Comparison of ENCODE assay signal across 12 cellular contexts in the genomic region with DNA sequence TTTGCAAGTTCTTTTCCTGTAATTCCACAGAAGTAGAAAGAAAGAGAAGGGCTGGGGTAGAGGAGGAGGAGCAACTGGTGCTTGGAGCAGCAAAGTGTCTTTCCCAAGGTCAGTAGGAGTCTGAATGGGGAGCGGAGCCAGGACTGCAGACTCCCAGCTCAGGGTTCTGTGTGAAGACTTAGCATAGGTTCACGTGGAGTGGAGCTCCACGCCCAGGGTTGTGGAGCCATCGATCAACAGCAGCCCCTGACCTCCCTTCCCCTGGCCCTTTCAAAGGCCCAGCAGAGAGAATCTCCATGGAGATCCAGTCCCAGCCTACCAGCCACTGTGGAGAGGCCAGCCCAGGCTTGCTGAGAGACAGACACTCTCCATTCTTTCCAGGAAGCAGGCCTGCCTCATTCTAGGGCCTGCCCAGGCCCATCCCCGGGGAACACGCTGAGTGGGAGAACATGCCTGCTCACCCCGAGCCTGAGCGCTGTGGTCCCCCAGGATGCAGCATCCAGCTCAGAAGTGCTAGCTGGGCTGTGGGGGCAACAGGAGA.
A peak's percentile ranks its signal among the peaks of the same experiment; 100 is the strongest.
DNase-seq lines count a peak whose midpoint lies in the region; ATAC-seq and TF ChIP-seq lines count a peak whose summit lies in the region.
"Had no signal": no experiment of that assay in that cellular context is flagged by ENCODE, and none has a peak within 500 bp of the region (broad histone marks: within the 10 kb centered on the region; RNA-seq: fewer than 3 reads in every experiment).

No MANE protein-coding gene starts in this region.

- H3K79me2 ChIP-seq in GM23338 (replicated peaks; ENCODE audit: insufficient read depth): no peaks in the 10 kb centered on the region

- no peaks in the 10 kb centered on the region for H3K9me2 ChIP-seq in GM23338 (ENCODE audit: insufficient read depth)

- no peaks in the 10 kb centered on the region for H3K36me3 ChIP-seq in GM23338 (ENCODE audit: insufficient read depth)
- H3K36me3 ChIP-seq in WERI-Rb-1: peaks cover 16% of the 10 kb centered on the region
- no peaks in the 10 kb centered on the region for H3K36me3 ChIP-seq in cardiac muscle cell
- H3K36me3 ChIP-seq in sigmoid colon: no peaks in the 10 kb centered on the region
- H3K36me3 ChIP-seq in mucosa of descending colon (ENCODE audit: low read depth): no peaks in the 10 kb centered on the region
- H3K36me3 ChIP-seq: SJCRH30 had no signal

- H3K27me3 Mint-ChIP-seq in GM23338 (ENCODE audit: insufficient read depth, low read depth, poor library complexity): peaks cover 2% of the 10 kb centered on the region
- H3K27me3 Mint-ChIP-seq: activated CD8-positive, alpha-beta T cell treated with anti-CD3 and anti-CD28 coated beads for 36 hours had no signal

- no peak for TF ChIP-seq POLR2A in sigmoid colon (IDR thresholded peaks at IDR 0.05)

- H4K20me1 ChIP-seq in GM23338 (replicated peaks; ENCODE audit: insufficient read depth): no peaks in the 10 kb centered on the region

- no peaks in the 10 kb centered on the region for H3F3A ChIP-seq in GM23338 (replicated peaks; ENCODE audit: low read depth)

- H3K27ac ChIP-seq in GM23338 (ENCODE audit: low read depth): no peak overlapping the region
- H3K27ac ChIP-seq in WERI-Rb-1: peak overlapping the region; percentile 60
- H3K27ac ChIP-seq in cardiac muscle cell: peak overlapping the region; percentile 29
- peak overlapping the region in 2 of 4 donors; percentile 27 to 31 for H3K27ac ChIP-seq in sigmoid colon
- H3K27ac ChIP-seq: SJCRH30 had no signal

- H3K27me3 ChIP-seq in GM23338 (ENCODE audit: insufficient read depth) (no peaks in the 10 kb centered on the region), WERI-Rb-1 (ENCODE audit: insufficient read depth, low read depth, severe bottlenecking) (no peaks in the 10 kb centered on the region), cardiac muscle cell (no peaks in the 10 kb centered on the region), sigmoid colon (no peaks in the 10 kb centered on the region)

- H2AFZ ChIP-seq in GM23338: no peak overlapping the region

- H3K4me3 ChIP-seq in GM23338 (no peak overlapping the region), WERI-Rb-1 (ENCODE audit: low read depth, low read length) (no peak overlapping the region), cardiac muscle cell (no peak overlapping the region), sigmoid colon (no peak overlapping the region), mucosa of descending colon (no peak overlapping the region)
- H3K4me3 ChIP-seq: SJCRH30 had no signal

- TF ChIP-seq EP300 in sigmoid colon (IDR thresholded peaks at IDR 0.05): no peak

- H3K4me2 ChIP-seq in GM23338: no peak overlapping the region

- peaks cover 21% of the 10 kb centered on the region for H3K4me1 Mint-ChIP-seq in GM23338
- H3K4me1 Mint-ChIP-seq: natural killer cell had no signal

- no peaks in the 10 kb centered on the region for H3K9me3 Mint-ChIP-seq in GM23338
- H3K9me3 Mint-ChIP-seq: activated CD8-positive, alpha-beta T cell treated with anti-CD3 and anti-CD28 coated beads for 36 hours; natural killer cell had no signal

- TF ChIP-seq CTCF in GM23338 (conservative IDR thresholded peaks at IDR 0.05; ENCODE audit: low read depth in 2 of 2) (no peak), WERI-Rb-1 (IDR thresholded peaks at IDR 0.05; ENCODE audit: low read depth, low read length) (no peak), cardiac muscle cell (IDR thresholded peaks at IDR 0.05; ENCODE audit: low read depth, low read length) (no peak), sigmoid colon (IDR thresholded peaks at IDR 0.05) (no peak), mucosa of descending colon (IDR thresholded peaks at IDR 0.05) (no peak)

- no peak overlapping the region for H3K4me3 Mint-ChIP-seq in GM23338
- H3K4me3 Mint-ChIP-seq: activated CD8-positive, alpha-beta T cell treated with anti-CD3 and anti-CD28 coated beads for 36 hours; natural killer cell had no signal

- DNase-seq in GM23338 (ENCODE audit: low spot score) (no peak), WERI-Rb-1 (no peak), cardiac muscle cell (ENCODE audit: low read depth in 1 of 2, low spot score in 1 of 2) (peak in 1 of 2 donors; percentile 14), sigmoid colon (peak; percentile 65), mucosa of descending colon (no peak), NOMO-1 (lab: John Stamatoyannopoulos, UW; ENCODE audit: unreplicated experiment in 2 of 2) (no peak)
- DNase-seq: activated CD8-positive, alpha-beta T cell treated with anti-CD3 and anti-CD28 coated beads for 36 hours; natural killer cell; SJCRH30; stimulated activated CD4-positive, alpha-beta T cell treated with anti-CD3 and anti-CD28 coated beads, Interleukin-4, amount 100 ng/mL, for 24 hours had no signal

- intact Hi-C loops in sigmoid colon (cut with DNase I) (no loop called here), mucosa of descending colon (cut with DNase I, micrococcal nuclease) (no loop called here)

- no peaks in the 10 kb centered on the region for H3K36me3 Mint-ChIP-seq in GM23338 (ENCODE audit: low read depth)
- H3K36me3 Mint-ChIP-seq: natural killer cell had no signal

- ATAC-seq in GM23338: peak; percentile 26
- ATAC-seq in mucosa of descending colon: no peak
- ATAC-seq in HG03432 (IDR thresholded peaks at IDR 0.05; ENCODE audit: unreplicated experiment): no peak
- no peak for ATAC-seq in GM19023 (IDR thresholded peaks at IDR 0.05; ENCODE audit: unreplicated experiment)
- ATAC-seq: activated CD8-positive, alpha-beta T cell treated with anti-CD3 and anti-CD28 coated beads for 36 hours; natural killer cell had no signal

- H3K9me3 ChIP-seq in WERI-Rb-1 (ENCODE audit: severe bottlenecking): no peaks in the 10 kb centered on the region
- no peaks in the 10 kb centered on the region for H3K9me3 ChIP-seq in cardiac muscle cell (ENCODE audit: low read depth)
- no peaks in the 10 kb centered on the region for H3K9me3 ChIP-seq in sigmoid colon
- no peaks in the 10 kb centered on the region for H3K9me3 ChIP-seq in mucosa of descending colon
- H3K9me3 ChIP-seq: SJCRH30 had no signal

- WGBS in sigmoid colon, 2 donors: 77 to 85% methylated on average over 8 of the region's 8 CpGs

- H3K27ac Mint-ChIP-seq in GM23338: 0 out of 2 replicates have a peak overlapping the region, but pooled peaks have one; percentile 8
- H3K27ac Mint-ChIP-seq: activated CD8-positive, alpha-beta T cell treated with anti-CD3 and anti-CD28 coated beads for 36 hours; natural killer cell had no signal

- H3K4me1 ChIP-seq in GM23338 (ENCODE audit: insufficient read depth): peaks cover 12% of the 10 kb centered on the region; the same call in 1 of the 2 replicates
- H3K4me1 ChIP-seq in cardiac muscle cell (ENCODE audit: low read depth): peaks cover 18% of the 10 kb centered on the region
- peaks cover 0 to 18% (median 12%) of the 10 kb centered on the region in 4 donors for H3K4me1 ChIP-seq in sigmoid colon
- no peaks in the 10 kb centered on the region for H3K4me1 ChIP-seq in mucosa of descending colon (ENCODE audit: low read depth)
- H3K4me1 ChIP-seq: SJCRH30 had no signal

TF ChIP-seq in GM23338, 12 proteins besides CTCF, POLR2A, EP300 and RAD21:
- TF ChIP-seq EZH2 (IDR thresholded peaks at IDR 0.05; ENCODE audit: low read depth, unreplicated experiment) (no peak), POLR2AphosphoS5 (IDR thresholded peaks at IDR 0.05; ENCODE audit: low read depth) (no peak), EZH2phosphoT487 (IDR thresholded peaks at IDR 0.05; ENCODE audit: unreplicated experiment) (no peak), ZNF331 (CRISPR knock-in tag; IDR thresholded peaks at IDR 0.05; ENCODE audit: low read depth) (no peak)
- TF ChIP-seq, protein P1, sequence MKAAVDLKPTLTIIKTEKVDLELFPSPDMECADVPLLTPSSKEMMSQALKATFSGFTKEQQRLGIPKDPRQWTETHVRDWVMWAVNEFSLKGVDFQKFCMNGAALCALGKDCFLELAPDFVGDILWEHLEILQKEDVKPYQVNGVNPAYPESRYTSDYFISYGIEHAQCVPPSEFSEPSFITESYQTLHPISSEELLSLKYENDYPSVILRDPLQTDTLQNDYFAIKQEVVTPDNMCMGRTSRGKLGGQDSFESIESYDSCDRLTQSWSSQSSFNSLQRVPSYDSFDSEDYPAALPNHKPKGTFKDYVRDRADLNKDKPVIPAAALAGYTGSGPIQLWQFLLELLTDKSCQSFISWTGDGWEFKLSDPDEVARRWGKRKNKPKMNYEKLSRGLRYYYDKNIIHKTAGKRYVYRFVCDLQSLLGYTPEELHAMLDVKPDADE (IDR thresholded peaks at IDR 0.05): no peak
TF ChIP-seq in GM23338: peak in this region for 0.
